In the genomic region with DNA sequence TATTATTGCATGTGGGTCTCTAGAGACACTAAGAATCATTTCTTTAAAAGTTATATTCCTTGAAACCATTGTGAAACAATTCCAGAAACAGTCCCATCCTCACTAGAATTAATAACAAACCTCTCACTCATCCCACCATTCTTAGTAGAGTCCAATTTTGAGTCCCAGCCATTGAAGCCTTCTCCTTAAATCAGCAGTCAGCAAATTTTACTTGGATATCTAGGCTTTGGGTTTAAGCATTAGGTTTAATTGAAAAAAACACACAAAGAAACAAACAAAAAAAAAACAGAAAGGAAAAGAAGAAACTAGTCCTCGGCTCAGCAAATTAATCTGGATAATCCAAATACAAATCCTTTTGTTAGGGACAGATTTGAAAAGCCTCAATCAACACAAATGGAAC, we compare ENCODE assay signal across 7 cellular contexts.
"Had no signal": no experiment of that assay in that cellular context is flagged by ENCODE, and none has a peak within 500 bp of the region (broad histone marks: within the 10 kb centered on the region; RNA-seq: fewer than 3 reads in every experiment).

No MANE protein-coding gene starts in this region.

- H2AFZ ChIP-seq: GM23338 had no signal

- FAIRE-seq: H1, H54 had no signal

- H3K27ac ChIP-seq: HL-60 had no signal

- DNase-seq: H9, HCEC 1CT, KG1 had no signal

- H3K4me2 ChIP-seq: GM23338 had no signal

- ATAC-seq: GM23338 had no signal

- H3K4me3 ChIP-seq: GM23338 had no signal
